Comparison of ENCODE assay signal across 19 cellular contexts in the genomic region with DNA sequence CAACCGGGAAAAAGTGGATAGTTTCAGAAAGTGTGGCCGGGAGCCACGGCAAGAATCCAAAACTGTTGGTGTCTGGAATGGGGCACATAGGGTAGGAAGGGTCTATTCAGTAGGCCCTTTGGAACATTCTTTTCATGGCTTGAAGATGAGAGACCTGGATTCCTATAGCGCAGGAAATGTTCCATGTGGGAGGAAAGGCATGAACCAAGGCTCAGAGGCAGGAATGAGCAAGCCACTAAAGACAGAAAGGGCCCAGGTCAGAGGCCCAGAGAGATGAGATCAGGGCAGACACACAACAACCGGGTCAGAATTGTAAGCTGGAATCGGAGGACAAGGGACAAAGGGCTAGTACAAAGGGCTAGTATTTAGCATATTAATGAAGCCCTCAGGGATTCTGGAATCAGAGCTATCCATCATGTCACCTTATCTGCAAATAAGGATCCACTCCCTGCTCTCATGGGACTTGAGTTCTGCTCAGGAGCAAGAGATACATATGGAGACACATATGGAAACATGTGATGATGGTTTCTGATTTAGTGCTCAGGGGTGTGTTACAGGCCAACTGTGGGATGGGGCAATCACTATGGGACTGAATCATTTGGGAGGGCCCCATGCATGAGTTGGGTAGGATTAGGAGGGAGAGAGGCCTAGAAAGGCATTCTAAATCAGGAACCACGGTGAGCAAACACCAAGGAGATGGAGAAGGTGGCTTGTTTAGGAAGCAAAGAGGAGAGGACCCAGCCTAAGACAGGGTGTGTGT. TPM values are rescaled to one million over a fixed set of nuclear protein-coding genes. Genes with fewer than 3 reads are reported as not detected.
DNase-seq lines count a peak whose midpoint lies in the region; ATAC-seq and TF ChIP-seq lines count a peak whose summit lies in the region.
"Had no signal": no experiment of that assay in that cellular context is flagged by ENCODE, and none has a peak within 500 bp of the region (broad histone marks: within the 10 kb centered on the region; RNA-seq: fewer than 3 reads in every experiment).

No MANE protein-coding gene starts in this region.

- H3K4me1 Mint-ChIP-seq in neural crest cell, result peaks cover 22% of the 10 kb centered on the region
- H3K4me1 Mint-ChIP-seq in CD8-positive, alpha-beta T cell (ENCODE audit: low read depth), result no peaks in the 10 kb centered on the region
- H3K4me1 Mint-ChIP-seq: immature natural killer cell had no signal

- ATAC-seq in Right ventricle myocardium inferior, result no peak
- ATAC-seq in GM19463 (IDR thresholded peaks at IDR 0.05; ENCODE audit: unreplicated experiment), result no peak
- no peak for ATAC-seq in CD8-positive, alpha-beta T cell
- ATAC-seq: activated T-cell treated with anti-CD3 and anti-CD28 coated beads, Interleukin-2, amount 50 U/mL, for 4 hours had no signal

- CTCF ChIA-PET in RWPE1 (lab: Yijun Ruan, JAX), result interaction anchor here (0.5 to 1.0 kb wide), 2 partner anchors 25 to 177 kb away, joined by 3 read pairs; no protein-coding TSS in a partner anchor
- CTCF ChIA-PET in CD8-positive, alpha-beta T cell (lab: Charles Lee), result interaction anchor here (0.6 to 1.9 kb wide), 3 partner anchors 16 to 39 kb away, joined by 3 to 11 read pairs (median 3); a partner anchor contains a TSS

- DNase-seq in EH (ENCODE audit: low read depth) (peak; percentile 58), RWPE1 (ENCODE audit: low spot score) (no peak), epithelial cell of prostate (ENCODE audit: low read depth, low spot score) (no peak), neural crest cell (ENCODE audit: low read depth, low spot score) (no peak), NCI-H2227 treated with DMSO at 0.1 percent for 48 hours (lab: John Stamatoyannopoulos, UW) (no peak), Right ventricle myocardium inferior (ENCODE audit: missing footprints) (no peak)
- DNase-seq in CD8-positive, alpha-beta T cell, result no peak
- DNase-seq: activated CD4-positive, alpha-beta T cell treated with anti-CD3 and anti-CD28 coated beads, Interleukin-2, amount 10 ng/mL, durations not matched to agents 7 days and 5 days; activated T-cell treated with anti-CD3 and anti-CD28 coated beads, Interleukin-2, amount 50 U/mL, for 4 hours; cortex of kidney; DMS 273 treated with DMSO at 0.1 percent for 48 hours; immature natural killer cell; NCI-H187 treated with DMSO at 0.1 percent for 48 hours; spleen had no signal

- H3K27ac Mint-ChIP-seq in neural crest cell (ENCODE audit: unreplicated experiment), result peak overlapping the region; percentile 16
- H3K27ac Mint-ChIP-seq in CD8-positive, alpha-beta T cell, result no peak overlapping the region
- H3K27ac Mint-ChIP-seq: activated CD4-positive, alpha-beta T cell treated with anti-CD3 and anti-CD28 coated beads, Interleukin-2, amount 10 ng/mL, durations not matched to agents 7 days and 5 days; immature natural killer cell; stimulated activated naive CD8-positive, alpha-beta T cell treated with anti-CD3 and anti-CD28 coated beads, Interleukin-15, Interleukin-2, amounts not matched to agents 100 ng/mL and 50 ng/mL, for 24 hours; T-helper 2 cell treated with Interferon-gamma antibody and Interleukin-4, amounts not matched to agents 5 μg/mL and 100 μg/mL, for 36 hours had no signal

- H3K4me3 Mint-ChIP-seq in neural crest cell, result no peak overlapping the region
- H3K4me3 Mint-ChIP-seq in CD8-positive, alpha-beta T cell, result no peak overlapping the region
- H3K4me3 Mint-ChIP-seq: activated CD4-positive, alpha-beta T cell treated with anti-CD3 and anti-CD28 coated beads, Interleukin-2, amount 10 ng/mL, durations not matched to agents 7 days and 5 days; activated T-cell treated with anti-CD3 and anti-CD28 coated beads, Interleukin-2, amount 50 U/mL, for 4 hours; immature natural killer cell; stimulated activated naive CD8-positive, alpha-beta T cell treated with anti-CD3 and anti-CD28 coated beads, Interleukin-15, Interleukin-2, amounts not matched to agents 100 ng/mL and 50 ng/mL, for 24 hours; T-helper 2 cell treated with Interferon-gamma antibody and Interleukin-4, amounts not matched to agents 5 μg/mL and 100 μg/mL, for 36 hours had no signal

- H3K9me3 ChIP-seq in CD8-positive, alpha-beta T cell (ENCODE audit: low read length), result no peaks in the 10 kb centered on the region
- H3K9me3 ChIP-seq: spleen had no signal

- H3K9me3 Mint-ChIP-seq in neural crest cell, result no peaks in the 10 kb centered on the region
- no peaks in the 10 kb centered on the region for H3K9me3 Mint-ChIP-seq in CD8-positive, alpha-beta T cell
- H3K9me3 Mint-ChIP-seq: activated CD4-positive, alpha-beta T cell treated with anti-CD3 and anti-CD28 coated beads, Interleukin-2, amount 10 ng/mL, durations not matched to agents 7 days and 5 days; activated T-cell treated with anti-CD3 and anti-CD28 coated beads, Interleukin-2, amount 50 U/mL, for 4 hours; immature natural killer cell; stimulated activated naive CD8-positive, alpha-beta T cell treated with anti-CD3 and anti-CD28 coated beads, Interleukin-15, Interleukin-2, amounts not matched to agents 100 ng/mL and 50 ng/mL, for 24 hours; T-helper 2 cell treated with Interferon-gamma antibody and Interleukin-4, amounts not matched to agents 5 μg/mL and 100 μg/mL, for 36 hours had no signal

- H3K27ac ChIP-seq in RWPE1, result peak overlapping the region; percentile 80
- peak overlapping the region; percentile 95 for H3K27ac ChIP-seq in epithelial cell of prostate
- no peak overlapping the region for H3K27ac ChIP-seq in CD8-positive, alpha-beta T cell (ENCODE audit: low read depth, low read length)
- H3K27ac ChIP-seq: parathyroid adenoma, spleen had no signal

- no peaks in the 10 kb centered on the region for H3K36me3 ChIP-seq in CD8-positive, alpha-beta T cell (ENCODE audit: insufficient read depth, low read length)
- H3K36me3 ChIP-seq: spleen had no signal

- H3K4me1 ChIP-seq in CD8-positive, alpha-beta T cell (ENCODE audit: insufficient read depth, low read length), result no peaks in the 10 kb centered on the region
- H3K4me1 ChIP-seq: parathyroid adenoma had no signal

- H3K36me3 Mint-ChIP-seq in neural crest cell (ENCODE audit: low read depth), result no peaks in the 10 kb centered on the region
- no peaks in the 10 kb centered on the region for H3K36me3 Mint-ChIP-seq in CD8-positive, alpha-beta T cell
- H3K36me3 Mint-ChIP-seq: immature natural killer cell had no signal

- POLR2A ChIA-PET in RWPE1 (lab: Yijun Ruan, JAX; ENCODE audit: low non-redundant PET), result no interaction called here
- POLR2A ChIA-PET in CD8-positive, alpha-beta T cell (lab: Charles Lee), result no interaction called here

- intact Hi-C loops in Right ventricle myocardium inferior (cut with DNase I), result no loop called here
- intact Hi-C loops in CD8-positive, alpha-beta T cell (cut with DNase I, micrococcal nuclease), result no loop called here

- no peaks in the 10 kb centered on the region for H3K27me3 ChIP-seq in CD8-positive, alpha-beta T cell (ENCODE audit: insufficient read depth, low read length)

- TF ChIP-seq CTCF in RWPE1 (conservative IDR thresholded peaks at IDR 0.05; ENCODE audit: low read depth) (no peak), neural crest cell (conservative IDR thresholded peaks at IDR 0.05) (no peak)
- no peak for TF ChIP-seq CTCF in CD8-positive, alpha-beta T cell (IDR thresholded peaks at IDR 0.05)

- H3K27me3 Mint-ChIP-seq in neural crest cell (ENCODE audit: low read depth), result no peaks in the 10 kb centered on the region
- H3K27me3 Mint-ChIP-seq in CD8-positive, alpha-beta T cell (ENCODE audit: low read depth), result no peaks in the 10 kb centered on the region
- H3K27me3 Mint-ChIP-seq: activated CD4-positive, alpha-beta T cell treated with anti-CD3 and anti-CD28 coated beads, Interleukin-2, amount 10 ng/mL, durations not matched to agents 7 days and 5 days; stimulated activated naive CD8-positive, alpha-beta T cell treated with anti-CD3 and anti-CD28 coated beads, Interleukin-15, Interleukin-2, amounts not matched to agents 100 ng/mL and 50 ng/mL, for 24 hours had no signal

- H3K4me3 ChIP-seq in CD8-positive, alpha-beta T cell (ENCODE audit: low read depth, low read length), result no peak overlapping the region
- H3K4me3 ChIP-seq: spleen had no signal

RNA-seq across cellular contexts. Expression of a gene that starts 8.8 kb away (rescaled TPM):
- total RNA-seq in neural crest cell, result not detected in 2 replicates
- not detected for total RNA-seq in Right ventricle myocardium inferior
- total RNA-seq in CD8-positive, alpha-beta T cell, result not detected
- total RNA-seq: mesenteric fat pad, spleen had no signal

RNA-seq across cellular contexts. Expression of a gene that starts 10.9 kb away (rescaled TPM):
- total RNA-seq in neural crest cell, result not detected in 2 replicates
- total RNA-seq in Right ventricle myocardium inferior, result 3.7 TPM
- total RNA-seq in CD8-positive, alpha-beta T cell, result 10 to 100 TPM; 59.7 to 63.6 TPM

RNA-seq across cellular contexts. Expression of a gene that starts 17.6 kb away (rescaled TPM):
- 8.0 and 9.1 TPM in 2 replicates for total RNA-seq in neural crest cell
- total RNA-seq in Right ventricle myocardium inferior, result 6.5 TPM
- not detected for total RNA-seq in CD8-positive, alpha-beta T cell
- total RNA-seq: mesenteric fat pad had no signal

RNA-seq across cellular contexts. Expression of a gene that starts 34.8 kb away (rescaled TPM):
- total RNA-seq in neural crest cell (87.7 and 89.5 TPM in 2 replicates), Right ventricle myocardium inferior (33.7 TPM)
- 10 to 100 TPM; 95.6 to 98.8 TPM for total RNA-seq in CD8-positive, alpha-beta T cell

RNA-seq across cellular contexts. Expression of a gene that starts 37.3 kb away (rescaled TPM):
- total RNA-seq in neural crest cell, result 90.0 and 99.5 TPM in 2 replicates
- total RNA-seq in Right ventricle myocardium inferior, result 62.8 TPM
- 10 to 100 TPM; 64.7 to 75.5 TPM for total RNA-seq in CD8-positive, alpha-beta T cell

Comparison
In these comparisons a context has a peak if more than half of its experiments do, and no peak if none do; other contexts are left out.
1. RNA of a gene that starts 10.9 kb away (total RNA-seq): 59.7 to 63.6 TPM in CD8-positive, alpha-beta T cell; 3.7 TPM in Right ventricle myocardium inferior (single experiment) and not detected in neural crest cell; every median in the first group is over 10 times any median in the second.